Comparison of ENCODE assay signal across 1 cellular context in genomic region chr13:48590141-48590863, GRCh38.
TF ChIP-seq lines count a peak whose summit lies in the region.

No MANE protein-coding gene starts in this region.

TF ChIP-seq in H1, 55 proteins besides CTCF, POLR2A, EP300 and RAD21:
- TF ChIP-seq POLR2AphosphoS5 (IDR thresholded peaks at IDR 0.05; ENCODE audit: low read depth, low read length), result no peak
- TF ChIP-seq POU5F1 (IDR thresholded peaks at IDR 0.05; ENCODE audit: low read depth, low read length), result no peak
- no peak for TF ChIP-seq BCL11A (IDR thresholded peaks at IDR 0.05; ENCODE audit: low read depth in 2 of 2, low read length in 2 of 2)
- no peak for TF ChIP-seq CREB1 (IDR thresholded peaks at IDR 0.05)
- no peak for TF ChIP-seq NANOG (IDR thresholded peaks at IDR 0.05; ENCODE audit: insufficient read depth, low read depth, low read length, poor library complexity, severe bottlenecking)
- no peak for TF ChIP-seq SIN3A (conservative IDR thresholded peaks at IDR 0.05 in 1 of 2, IDR thresholded peaks at IDR 0.05 in 1 of 2; ENCODE audit: low read depth in 1 of 2, low read length in 2 of 2)
- no peak for TF ChIP-seq YY1 (IDR thresholded peaks at IDR 0.05; ENCODE audit: low read depth, low read length)
- TF ChIP-seq SP4 (IDR thresholded peaks at IDR 0.05; ENCODE audit: low read length), result no peak
- TF ChIP-seq CBX5 (IDR thresholded peaks at IDR 0.05; ENCODE audit: low read depth, low read length), result no peak
